Comparison of ENCODE assay signal across 1 cellular context in the genomic region with DNA sequence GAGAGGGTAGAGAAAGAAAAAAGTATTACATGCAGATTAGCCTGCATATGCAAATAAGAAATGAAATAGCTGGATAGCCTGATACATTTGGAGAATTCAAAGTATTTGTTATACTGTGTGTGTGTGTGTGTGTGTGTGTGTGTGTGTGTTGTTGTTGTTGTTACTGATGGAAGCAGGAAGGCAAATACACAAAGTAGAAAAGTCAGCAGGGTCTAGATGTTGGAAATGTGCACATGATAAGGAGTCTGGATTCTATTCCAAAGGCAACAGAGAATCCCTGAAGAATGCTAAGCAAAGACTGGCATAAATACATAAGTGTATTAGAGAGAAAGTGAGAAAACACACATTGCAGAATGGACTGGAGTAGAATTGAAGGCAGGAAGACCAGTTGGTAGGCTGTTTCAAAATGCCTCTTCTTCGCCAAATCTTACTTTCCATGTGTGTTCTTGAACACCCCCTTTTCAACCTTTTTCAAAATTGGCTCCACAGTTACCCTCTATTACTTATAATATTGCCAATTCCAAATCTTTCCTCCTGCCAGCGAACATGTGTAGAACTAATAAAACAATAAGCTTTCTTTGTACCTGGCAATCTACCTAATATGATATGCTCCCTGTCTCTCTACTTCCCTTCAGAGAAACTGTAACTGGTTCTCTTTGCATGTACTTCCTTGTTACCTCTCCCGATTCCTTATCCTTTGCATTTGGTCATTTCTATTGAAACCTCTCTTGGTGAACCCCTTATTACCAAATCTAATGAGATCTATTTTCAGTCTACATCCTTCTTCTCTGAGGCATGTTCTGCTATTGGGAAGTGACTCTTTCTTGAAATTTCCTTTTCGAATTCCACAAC.
TF ChIP-seq lines count a peak whose summit lies in the region.

No MANE protein-coding gene starts in this region.

TF ChIP-seq in K562, 482 proteins besides CTCF, POLR2A, EP300 and RAD21 (continued from another document and continues in another):
- TF ChIP-seq CREB3L1 (IDR thresholded peaks at IDR 0.05; ENCODE audit: borderline replicate concordance, low read depth) (no peak), SMARCC2 (IDR thresholded peaks at IDR 0.05; ENCODE audit: low read depth) (peak; percentile 33; the same call in 1 of the 2 replicates), HOXB6 (CRISPR knock-in tag; IDR thresholded peaks at IDR 0.05; ENCODE audit: borderline replicate concordance) (no peak), JUN (IDR thresholded peaks at IDR 0.05; ENCODE audit: borderline replicate concordance, low read depth, low read length) (no peak), JUN (CRISPR knock-in tag; IDR thresholded peaks at IDR 0.05; ENCODE audit: borderline replicate concordance) (no peak), MTA3 (IDR thresholded peaks at IDR 0.05; ENCODE audit: borderline replicate concordance) (no peak), BDP1 (IDR thresholded peaks at IDR 0.05; ENCODE audit: insufficient read depth, insufficient read length) (no peak), ARID4B (CRISPR knock-in tag; IDR thresholded peaks at IDR 0.05) (no peak), COPS2 (conservative IDR thresholded peaks at IDR 0.05) (no peak), PTBP1 (IDR thresholded peaks at IDR 0.05; ENCODE audit: low read depth, low read length) (no peak), ZBED1 (IDR thresholded peaks at IDR 0.05) (no peak), RNF2 (IDR thresholded peaks at IDR 0.05) (no peak), DPF2 (IDR thresholded peaks at IDR 0.05) (peak; percentile 47; the same call in 1 of the 2 replicates), ZNF586 (CRISPR knock-in tag; conservative IDR thresholded peaks at IDR 0.05) (no peak), ZNF695 (CRISPR knock-in tag; IDR thresholded peaks at IDR 0.05) (no peak), ZNF224 (CRISPR knock-in tag; IDR thresholded peaks at IDR 0.05) (no peak), ELF1 (tag; IDR thresholded peaks at IDR 0.05) (no peak), HIVEP1 (CRISPR knock-in tag; IDR thresholded peaks at IDR 0.05) (no peak), GABPA (tag; conservative IDR thresholded peaks at IDR 0.05; ENCODE audit: low read depth) (no peak), SIN3A (IDR thresholded peaks at IDR 0.05; ENCODE audit: borderline replicate concordance in 2 of 2, control insufficient read depth in 1 of 2, low read depth in 2 of 2, low read length in 2 of 2) (no peak), CHD1 (IDR thresholded peaks at IDR 0.05; ENCODE audit: low read length) (no peak), RAD51 (IDR thresholded peaks at IDR 0.05; ENCODE audit: borderline replicate concordance, low read depth) (no peak), RBM15 (IDR thresholded peaks at IDR 0.05; ENCODE audit: insufficient read depth, low read length) (no peak), MCM2 (IDR thresholded peaks at IDR 0.05; ENCODE audit: low read depth) (no peak), THRA (IDR thresholded peaks at IDR 0.05) (no peak), HES1 (IDR thresholded peaks at IDR 0.05; ENCODE audit: low read depth) (peak; percentile 15; the same call in 1 of the 2 replicates), ZNF316 (IDR thresholded peaks at IDR 0.05) (peak; percentile 60), KDM5B (IDR thresholded peaks at IDR 0.05; ENCODE audit: insufficient replicate concordance, low read depth, low read length) (peak; percentile 21), ZNF143 (CRISPR knock-in tag; IDR thresholded peaks at IDR 0.05) (no peak)
- TF ChIP-seq, protein P1, sequence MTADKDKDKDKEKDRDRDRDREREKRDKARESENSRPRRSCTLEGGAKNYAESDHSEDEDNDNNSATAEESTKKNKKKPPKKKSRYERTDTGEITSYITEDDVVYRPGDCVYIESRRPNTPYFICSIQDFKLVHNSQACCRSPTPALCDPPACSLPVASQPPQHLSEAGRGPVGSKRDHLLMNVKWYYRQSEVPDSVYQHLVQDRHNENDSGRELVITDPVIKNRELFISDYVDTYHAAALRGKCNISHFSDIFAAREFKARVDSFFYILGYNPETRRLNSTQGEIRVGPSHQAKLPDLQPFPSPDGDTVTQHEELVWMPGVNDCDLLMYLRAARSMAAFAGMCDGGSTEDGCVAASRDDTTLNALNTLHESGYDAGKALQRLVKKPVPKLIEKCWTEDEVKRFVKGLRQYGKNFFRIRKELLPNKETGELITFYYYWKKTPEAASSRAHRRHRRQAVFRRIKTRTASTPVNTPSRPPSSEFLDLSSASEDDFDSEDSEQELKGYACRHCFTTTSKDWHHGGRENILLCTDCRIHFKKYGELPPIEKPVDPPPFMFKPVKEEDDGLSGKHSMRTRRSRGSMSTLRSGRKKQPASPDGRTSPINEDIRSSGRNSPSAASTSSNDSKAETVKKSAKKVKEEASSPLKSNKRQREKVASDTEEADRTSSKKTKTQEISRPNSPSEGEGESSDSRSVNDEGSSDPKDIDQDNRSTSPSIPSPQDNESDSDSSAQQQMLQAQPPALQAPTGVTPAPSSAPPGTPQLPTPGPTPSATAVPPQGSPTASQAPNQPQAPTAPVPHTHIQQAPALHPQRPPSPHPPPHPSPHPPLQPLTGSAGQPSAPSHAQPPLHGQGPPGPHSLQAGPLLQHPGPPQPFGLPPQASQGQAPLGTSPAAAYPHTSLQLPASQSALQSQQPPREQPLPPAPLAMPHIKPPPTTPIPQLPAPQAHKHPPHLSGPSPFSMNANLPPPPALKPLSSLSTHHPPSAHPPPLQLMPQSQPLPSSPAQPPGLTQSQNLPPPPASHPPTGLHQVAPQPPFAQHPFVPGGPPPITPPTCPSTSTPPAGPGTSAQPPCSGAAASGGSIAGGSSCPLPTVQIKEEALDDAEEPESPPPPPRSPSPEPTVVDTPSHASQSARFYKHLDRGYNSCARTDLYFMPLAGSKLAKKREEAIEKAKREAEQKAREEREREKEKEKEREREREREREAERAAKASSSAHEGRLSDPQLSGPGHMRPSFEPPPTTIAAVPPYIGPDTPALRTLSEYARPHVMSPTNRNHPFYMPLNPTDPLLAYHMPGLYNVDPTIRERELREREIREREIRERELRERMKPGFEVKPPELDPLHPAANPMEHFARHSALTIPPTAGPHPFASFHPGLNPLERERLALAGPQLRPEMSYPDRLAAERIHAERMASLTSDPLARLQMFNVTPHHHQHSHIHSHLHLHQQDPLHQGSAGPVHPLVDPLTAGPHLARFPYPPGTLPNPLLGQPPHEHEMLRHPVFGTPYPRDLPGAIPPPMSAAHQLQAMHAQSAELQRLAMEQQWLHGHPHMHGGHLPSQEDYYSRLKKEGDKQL (CRISPR knock-in tag; IDR thresholded peaks at IDR 0.05; ENCODE audit: borderline replicate concordance) = no peak
- TF ChIP-seq, protein P2, sequence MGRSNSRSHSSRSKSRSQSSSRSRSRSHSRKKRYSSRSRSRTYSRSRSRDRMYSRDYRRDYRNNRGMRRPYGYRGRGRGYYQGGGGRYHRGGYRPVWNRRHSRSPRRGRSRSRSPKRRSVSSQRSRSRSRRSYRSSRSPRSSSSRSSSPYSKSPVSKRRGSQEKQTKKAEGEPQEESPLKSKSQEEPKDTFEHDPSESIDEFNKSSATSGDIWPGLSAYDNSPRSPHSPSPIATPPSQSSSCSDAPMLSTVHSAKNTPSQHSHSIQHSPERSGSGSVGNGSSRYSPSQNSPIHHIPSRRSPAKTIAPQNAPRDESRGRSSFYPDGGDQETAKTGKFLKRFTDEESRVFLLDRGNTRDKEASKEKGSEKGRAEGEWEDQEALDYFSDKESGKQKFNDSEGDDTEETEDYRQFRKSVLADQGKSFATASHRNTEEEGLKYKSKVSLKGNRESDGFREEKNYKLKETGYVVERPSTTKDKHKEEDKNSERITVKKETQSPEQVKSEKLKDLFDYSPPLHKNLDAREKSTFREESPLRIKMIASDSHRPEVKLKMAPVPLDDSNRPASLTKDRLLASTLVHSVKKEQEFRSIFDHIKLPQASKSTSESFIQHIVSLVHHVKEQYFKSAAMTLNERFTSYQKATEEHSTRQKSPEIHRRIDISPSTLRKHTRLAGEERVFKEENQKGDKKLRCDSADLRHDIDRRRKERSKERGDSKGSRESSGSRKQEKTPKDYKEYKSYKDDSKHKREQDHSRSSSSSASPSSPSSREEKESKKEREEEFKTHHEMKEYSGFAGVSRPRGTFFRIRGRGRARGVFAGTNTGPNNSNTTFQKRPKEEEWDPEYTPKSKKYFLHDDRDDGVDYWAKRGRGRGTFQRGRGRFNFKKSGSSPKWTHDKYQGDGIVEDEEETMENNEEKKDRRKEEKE (IDR thresholded peaks at IDR 0.05; ENCODE audit: borderline replicate concordance in 1 of 2, control insufficient read depth in 1 of 2, low read depth in 2 of 2, low read length in 1 of 2) = no peak
- TF ChIP-seq, protein P3, sequence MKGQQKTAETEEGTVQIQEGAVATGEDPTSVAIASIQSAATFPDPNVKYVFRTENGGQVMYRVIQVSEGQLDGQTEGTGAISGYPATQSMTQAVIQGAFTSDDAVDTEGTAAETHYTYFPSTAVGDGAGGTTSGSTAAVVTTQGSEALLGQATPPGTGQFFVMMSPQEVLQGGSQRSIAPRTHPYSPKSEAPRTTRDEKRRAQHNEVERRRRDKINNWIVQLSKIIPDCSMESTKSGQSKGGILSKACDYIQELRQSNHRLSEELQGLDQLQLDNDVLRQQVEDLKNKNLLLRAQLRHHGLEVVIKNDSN (CRISPR knock-in tag; IDR thresholded peaks at IDR 0.05) = no peak
- TF ChIP-seq, protein P4, sequence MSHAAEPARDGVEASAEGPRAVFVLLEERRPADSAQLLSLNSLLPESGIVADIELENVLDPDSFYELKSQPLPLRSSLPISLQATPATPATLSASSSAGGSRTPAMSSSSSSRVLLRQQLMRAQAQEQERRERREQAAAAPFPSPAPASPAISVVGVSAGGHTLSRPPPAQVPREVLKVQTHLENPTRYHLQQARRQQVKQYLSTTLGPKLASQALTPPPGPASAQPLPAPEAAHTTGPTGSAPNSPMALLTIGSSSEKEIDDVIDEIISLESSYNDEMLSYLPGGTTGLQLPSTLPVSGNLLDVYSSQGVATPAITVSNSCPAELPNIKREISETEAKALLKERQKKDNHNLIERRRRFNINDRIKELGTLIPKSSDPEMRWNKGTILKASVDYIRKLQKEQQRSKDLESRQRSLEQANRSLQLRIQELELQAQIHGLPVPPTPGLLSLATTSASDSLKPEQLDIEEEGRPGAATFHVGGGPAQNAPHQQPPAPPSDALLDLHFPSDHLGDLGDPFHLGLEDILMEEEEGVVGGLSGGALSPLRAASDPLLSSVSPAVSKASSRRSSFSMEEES (CRISPR knock-in tag; IDR thresholded peaks at IDR 0.05) = no peak
